10 cellular contexts compared by ENCODE assay signal in the genomic region with DNA sequence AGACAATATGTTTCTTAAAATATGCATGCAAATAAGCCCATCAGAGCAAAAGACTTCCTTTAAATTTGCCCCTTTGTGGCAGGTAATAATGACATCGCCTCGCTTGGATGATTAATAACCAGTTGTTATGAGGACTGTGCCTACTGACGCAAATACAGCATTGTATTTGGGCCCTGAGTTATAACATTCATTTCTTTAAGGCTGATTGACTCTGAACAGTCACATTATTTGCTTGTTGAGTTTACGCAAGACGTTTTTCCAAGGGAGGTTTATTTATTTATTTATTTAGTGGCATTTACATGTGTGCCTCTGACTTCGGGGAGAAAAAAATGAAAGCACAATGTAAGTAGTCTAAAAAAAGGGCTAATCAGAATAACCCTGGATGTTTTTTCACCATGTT.
DNase-seq lines count a peak whose midpoint lies in the region; ATAC-seq and TF ChIP-seq lines count a peak whose summit lies in the region.
"Had no signal": no experiment of that assay in that cellular context is flagged by ENCODE, and none has a peak within 500 bp of the region (broad histone marks: within the 10 kb centered on the region; RNA-seq: fewer than 3 reads in every experiment).

No MANE protein-coding gene starts in this region.

- H3K9me3 ChIP-seq in esophagus squamous epithelium (no peaks in the 10 kb centered on the region), sigmoid colon (no peaks in the 10 kb centered on the region)

- no peaks in the 10 kb centered on the region for H3K27me3 ChIP-seq in esophagus squamous epithelium
- H3K27me3 ChIP-seq in sigmoid colon: no peaks in the 10 kb centered on the region

- intact Hi-C loops in esophagus squamous epithelium (cut with DNase I) (no loop called here), sigmoid colon (cut with DNase I) (no loop called here)

- peak; percentile 65 for ATAC-seq in GM19351 (IDR thresholded peaks at IDR 0.05; ENCODE audit: unreplicated experiment)

- H3K36me3 ChIP-seq in esophagus squamous epithelium (no peaks in the 10 kb centered on the region), sigmoid colon (no peaks in the 10 kb centered on the region)

- DNase-seq in NCI-H345 treated with DMSO at 0.1 percent for 48 hours (lab: John Stamatoyannopoulos, UW; ENCODE audit: unreplicated experiment) (peak; percentile 9), esophagus squamous epithelium (lab: John Stamatoyannopoulos, UW) (no peak), sigmoid colon (no peak), T-helper 1 cell (no peak), UCSD-AML1 (lab: John Stamatoyannopoulos, UW; ENCODE audit: unreplicated experiment) (no peak)
- no peak for DNase-seq in stimulated activated CD4-positive, alpha-beta T cell treated with anti-CD3 and anti-CD28 coated beads, Interleukin-2, amount 100 ng/mL, for 24 hours
- DNase-seq: activated CD4-positive, CD25-positive, alpha-beta regulatory T cell treated with anti-CD3 and anti-CD28 coated beads, Interleukin-2, amount 50 U/mL, for 72 hours; posterior cingulate gyrus had no signal

- TF ChIP-seq CTCF in esophagus squamous epithelium (IDR thresholded peaks at IDR 0.05) (no peak), sigmoid colon (IDR thresholded peaks at IDR 0.05) (no peak)

- TF ChIP-seq POLR2A in esophagus squamous epithelium (IDR thresholded peaks at IDR 0.05) (no peak), sigmoid colon (IDR thresholded peaks at IDR 0.05) (no peak)

- H3K4me1 ChIP-seq in esophagus squamous epithelium (peaks cover 0 to 28% (median 0%) of the 10 kb centered on the region in 3 donors), sigmoid colon (peaks cover 0 to 48% (median 24%) of the 10 kb centered on the region in 4 donors)

- peak overlapping the region in 3 of 4 donors; percentile 10 to 39 (median 12) for H3K4me3 ChIP-seq in esophagus squamous epithelium
- H3K4me3 ChIP-seq in sigmoid colon: peak overlapping the region; percentile 7 to 45 (median 26)

- TF ChIP-seq EP300 in sigmoid colon (IDR thresholded peaks at IDR 0.05): peak in 1 of 4 donors; percentile 75

- WGBS in esophagus squamous epithelium, 2 donors: 37 to 62% methylated on average over 6 of the region's 6 CpGs
- WGBS in sigmoid colon, 2 donors: 55 to 57% methylated on average over 6 of the region's 6 CpGs

- H3K27ac ChIP-seq in esophagus squamous epithelium: peak overlapping the region in 3 of 4 donors; percentile 22 to 63 (median 58)
- peak overlapping the region; percentile 70 to 84 (median 74) for H3K27ac ChIP-seq in sigmoid colon
- H3K27ac ChIP-seq: HL-60 had no signal
